Comparison of ENCODE assay signal across 8 cellular contexts in the genomic region with DNA sequence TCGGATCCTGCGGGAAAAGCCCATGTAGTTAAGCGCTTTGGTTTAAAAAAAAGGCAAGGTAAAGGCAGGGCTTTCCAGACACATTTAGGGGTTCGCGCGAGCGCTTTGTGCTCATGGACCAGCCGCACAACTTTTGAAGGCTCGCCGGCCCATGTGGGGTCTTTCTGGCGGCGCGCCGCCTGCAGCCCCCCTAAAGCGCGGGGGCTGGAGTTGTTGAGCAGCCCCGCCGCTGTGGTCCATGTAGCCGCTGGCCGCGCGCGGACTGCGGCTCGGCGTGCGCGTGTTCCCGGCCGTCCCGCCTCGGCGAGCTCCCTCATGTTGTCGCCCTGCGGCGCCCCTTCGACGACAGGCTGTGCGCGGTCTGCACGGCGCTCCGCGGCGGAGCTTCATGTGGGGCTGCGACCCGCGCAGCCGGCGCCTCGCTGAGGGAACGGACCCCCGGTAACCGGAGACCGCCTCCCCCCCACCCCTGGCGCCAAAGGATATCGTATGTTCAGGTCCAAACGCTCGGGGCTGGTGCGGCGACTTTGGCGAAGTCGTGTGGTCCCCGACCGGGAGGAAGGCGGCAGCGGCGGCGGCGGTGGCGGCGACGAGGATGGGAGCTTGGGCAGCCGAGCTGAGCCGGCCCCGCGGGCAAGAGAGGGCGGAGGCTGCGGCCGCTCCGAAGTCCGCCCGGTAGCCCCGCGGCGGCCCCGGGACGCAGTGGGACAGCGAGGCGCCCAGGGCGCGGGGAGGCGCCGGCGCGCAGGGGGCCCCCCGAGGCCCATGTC. TPM values are rescaled to one million over a fixed set of nuclear protein-coding genes. Genes with fewer than 3 reads are reported as not detected.
A peak's percentile ranks its signal among the peaks of the same experiment; 100 is the strongest.
DNase-seq lines count a peak whose midpoint lies in the region; ATAC-seq lines count a peak whose summit lies in the region.

No MANE protein-coding gene starts in this region.

- ATAC-seq in right cardiac atrium: no peak

- H3K27ac ChIP-seq in right cardiac atrium (ENCODE audit: low read length) (peak overlapping the region; percentile 92), skin epidermis (peak overlapping the region in 19 of 21 experiments; percentile 40 to 85 (median 74))

- peak; percentile 22 for DNase-seq in activated CD4-positive, alpha-beta T cell treated with anti-CD3 and anti-CD28 coated beads for 48 hours
- no peak for DNase-seq in activated CD4-positive, alpha-beta T cell treated with anti-CD3 and anti-CD28 coated beads for 4 hours
- DNase-seq in activated T-cell treated with anti-CD3 and anti-CD28 coated beads, Interleukin-2, amount 50 U/mL, for 48 hours: peak; percentile 40 to 42
- DNase-seq in right cardiac atrium: peak; percentile 28 to 77 (median 75)
- no peak for DNase-seq in NCI-H146 treated with DMSO at 0.1 percent for 48 hours (lab: John Stamatoyannopoulos, UW; ENCODE audit: unreplicated experiment)
- no peak for DNase-seq in NCI-H128 (lab: John Stamatoyannopoulos, UW; ENCODE audit: unreplicated experiment)
- no peak for DNase-seq in GM19238 (ENCODE audit: insufficient read length, low spot score)

- intact Hi-C loops in right cardiac atrium (cut with DNase I): loop anchor here in 3 of 4 donors (5.0 kb wide), 3 partner anchors 59 to 149 kb away; no protein-coding TSS in a partner anchor

- H3K27me3 ChIP-seq in right cardiac atrium (ENCODE audit: control insufficient read depth, insufficient read depth): no peaks in the 10 kb centered on the region

- peaks cover 3% of the 10 kb centered on the region for H3K4me1 ChIP-seq in right cardiac atrium (ENCODE audit: control insufficient read depth, insufficient read depth, low read length)

- H3K9me3 ChIP-seq in right cardiac atrium (ENCODE audit: control insufficient read depth, low read length): no peaks in the 10 kb centered on the region

- under 1% methylated on average over 97 of the region's 97 CpGs for WGBS in right cardiac atrium

- H3K4me3 ChIP-seq in right cardiac atrium (ENCODE audit: low read length): peak overlapping the region; percentile 95
- peak overlapping the region; percentile 49 to 69 (median 53) for H3K4me3 ChIP-seq in skin epidermis

RNA-seq across cellular contexts. Expression of a gene that starts 0.9 kb away (rescaled TPM):
- total RNA-seq in right cardiac atrium: 10 to 100 TPM; 54.5 to 68.8 (median 63.2) TPM
- polyA plus RNA-seq in right cardiac atrium: 31.6 TPM

Comparison
In these comparisons a context has a peak if more than half of its experiments do, and no peak if none do; other contexts are left out.
1. DNase-seq: peak in activated CD4-positive, alpha-beta T cell treated with anti-CD3 and anti-CD28 coated beads for 48 hours (single experiment), activated T-cell treated with anti-CD3 and anti-CD28 coated beads, Interleukin-2, amount 50 U/mL, for 48 hours (2 of 2) and right cardiac atrium (3 of 3); none in activated CD4-positive, alpha-beta T cell treated with anti-CD3 and anti-CD28 coated beads for 4 hours (0 of 2), NCI-H146 treated with DMSO at 0.1 percent for 48 hours (single experiment), NCI-H128 (single experiment) and GM19238 (single experiment).